In the genomic region with DNA sequence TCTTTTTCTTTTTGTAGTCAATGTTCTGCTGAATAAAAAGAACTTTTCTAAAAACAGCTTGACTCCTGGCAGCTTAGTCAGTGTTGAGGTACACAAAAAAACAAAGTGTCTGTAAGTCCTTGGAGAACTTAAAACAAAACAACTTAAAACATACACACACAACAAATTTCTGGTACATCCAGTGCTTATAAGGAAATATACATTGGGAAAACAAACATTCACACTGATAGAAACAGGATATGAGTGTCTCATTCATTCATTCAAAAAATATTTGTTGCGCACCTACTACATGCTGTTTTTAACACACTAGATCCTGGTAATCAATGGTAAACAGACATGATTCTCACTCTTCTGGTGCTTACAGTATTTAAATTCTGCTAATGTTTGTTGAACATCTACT, we compare ENCODE assay signal across 22 cellular contexts.
"Had no signal": no experiment of that assay in that cellular context is flagged by ENCODE, and none has a peak within 500 bp of the region (broad histone marks: within the 10 kb centered on the region; RNA-seq: fewer than 3 reads in every experiment).

No MANE protein-coding gene starts in this region.

- H3K9me3 ChIP-seq: breast epithelium, MG63 had no signal

- H3K27ac ChIP-seq: breast epithelium had no signal

- H3K27me3 ChIP-seq: breast epithelium, MG63 had no signal

- DNase-seq: activated CD4-positive, alpha-beta T cell treated with anti-CD3 and anti-CD28 coated beads for 48 hours; activated CD4-positive, alpha-beta T cell treated with anti-CD3 and anti-CD28 coated beads, Interleukin-2, amount 50 U/mL, for 4 hours; activated CD4-positive, CD25-positive, alpha-beta regulatory T cell treated with anti-CD3 and anti-CD28 coated beads, Interleukin-2, amount 50 U/mL, for 72 hours; activated CD8-positive, alpha-beta memory T cell treated with anti-CD3 and anti-CD28 coated beads, Interleukin-2, amount 50 U/mL, for 48 hours; activated CD8-positive, alpha-beta T cell treated with anti-CD3 and anti-CD28 coated beads, Interleukin-2, amount 10 ng/mL, durations not matched to agents 7 days and 5 days; activated naive CD4-positive, alpha-beta T cell; activated T-cell treated with anti-CD3 and anti-CD28 coated beads, Interleukin-2, amount 50 U/mL, for 1 hour; aorta; central memory CD4-positive, alpha-beta T cell; MG63; MV-4-11; NCI-H1092 treated with DMSO at 0.1 percent for 48 hours; NCI-H1417 treated with DMSO at 0.1 percent for 48 hours; NCI-H1694; NCI-H2029 treated with DMSO at 0.1 percent for 48 hours; NCI-H510A treated with DMSO at 0.1 percent for 48 hours; NCI-H69; NK-92 treated with Interleukin-12 subunit alpha and Interleukin-12 subunit beta, amount 100 ng/mL, for 24 hours; OCI-M1; SHP77 treated with DMSO at 0.1 percent for 48 hours had no signal

- H3K4me1 ChIP-seq: breast epithelium had no signal

- FAIRE-seq: RCC 7860 had no signal

- H3K36me3 ChIP-seq: breast epithelium, MG63 had no signal

- ATAC-seq: activated CD8-positive, alpha-beta T cell treated with anti-CD3 and anti-CD28 coated beads, Interleukin-2, amount 10 ng/mL, durations not matched to agents 7 days and 5 days had no signal

- H3K4me3 ChIP-seq: breast epithelium, MG63 had no signal
